ENCODE assay signal across 2 cellular contexts in genomic region chr17:43554857-43555256, GRCh38.
TF ChIP-seq lines count a peak whose summit lies in the region.

No MANE protein-coding gene starts in this region.

TF ChIP-seq in HEK293, 187 proteins besides CTCF, POLR2A, EP300 and RAD21 (continued from another document):
- TF ChIP-seq ELK4 (IDR thresholded peaks at IDR 0.05; ENCODE audit: borderline replicate concordance, low read depth, low read length) (no peak), WT1 (tag by site-specific recombination; IDR thresholded peaks at IDR 0.05) (peak; percentile 91), ZNF654 (tag by site-specific recombination; IDR thresholded peaks at IDR 0.05; ENCODE audit: low read depth) (no peak)
- TF ChIP-seq, protein P1, sequence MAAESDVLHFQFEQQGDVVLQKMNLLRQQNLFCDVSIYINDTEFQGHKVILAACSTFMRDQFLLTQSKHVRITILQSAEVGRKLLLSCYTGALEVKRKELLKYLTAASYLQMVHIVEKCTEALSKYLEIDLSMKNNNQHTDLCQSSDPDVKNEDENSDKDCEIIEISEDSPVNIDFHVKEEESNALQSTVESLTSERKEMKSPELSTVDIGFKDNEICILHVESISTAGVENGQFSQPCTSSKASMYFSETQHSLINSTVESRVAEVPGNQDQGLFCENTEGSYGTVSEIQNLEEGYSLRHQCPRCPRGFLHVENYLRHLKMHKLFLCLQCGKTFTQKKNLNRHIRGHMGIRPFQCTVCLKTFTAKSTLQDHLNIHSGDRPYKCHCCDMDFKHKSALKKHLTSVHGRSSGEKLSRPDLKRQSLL (tag by site-specific recombination; IDR thresholded peaks at IDR 0.05): no peak

TF ChIP-seq in K562, 482 proteins besides CTCF, POLR2A, EP300 and RAD21 (continued from another document):
- TF ChIP-seq, protein P2, sequence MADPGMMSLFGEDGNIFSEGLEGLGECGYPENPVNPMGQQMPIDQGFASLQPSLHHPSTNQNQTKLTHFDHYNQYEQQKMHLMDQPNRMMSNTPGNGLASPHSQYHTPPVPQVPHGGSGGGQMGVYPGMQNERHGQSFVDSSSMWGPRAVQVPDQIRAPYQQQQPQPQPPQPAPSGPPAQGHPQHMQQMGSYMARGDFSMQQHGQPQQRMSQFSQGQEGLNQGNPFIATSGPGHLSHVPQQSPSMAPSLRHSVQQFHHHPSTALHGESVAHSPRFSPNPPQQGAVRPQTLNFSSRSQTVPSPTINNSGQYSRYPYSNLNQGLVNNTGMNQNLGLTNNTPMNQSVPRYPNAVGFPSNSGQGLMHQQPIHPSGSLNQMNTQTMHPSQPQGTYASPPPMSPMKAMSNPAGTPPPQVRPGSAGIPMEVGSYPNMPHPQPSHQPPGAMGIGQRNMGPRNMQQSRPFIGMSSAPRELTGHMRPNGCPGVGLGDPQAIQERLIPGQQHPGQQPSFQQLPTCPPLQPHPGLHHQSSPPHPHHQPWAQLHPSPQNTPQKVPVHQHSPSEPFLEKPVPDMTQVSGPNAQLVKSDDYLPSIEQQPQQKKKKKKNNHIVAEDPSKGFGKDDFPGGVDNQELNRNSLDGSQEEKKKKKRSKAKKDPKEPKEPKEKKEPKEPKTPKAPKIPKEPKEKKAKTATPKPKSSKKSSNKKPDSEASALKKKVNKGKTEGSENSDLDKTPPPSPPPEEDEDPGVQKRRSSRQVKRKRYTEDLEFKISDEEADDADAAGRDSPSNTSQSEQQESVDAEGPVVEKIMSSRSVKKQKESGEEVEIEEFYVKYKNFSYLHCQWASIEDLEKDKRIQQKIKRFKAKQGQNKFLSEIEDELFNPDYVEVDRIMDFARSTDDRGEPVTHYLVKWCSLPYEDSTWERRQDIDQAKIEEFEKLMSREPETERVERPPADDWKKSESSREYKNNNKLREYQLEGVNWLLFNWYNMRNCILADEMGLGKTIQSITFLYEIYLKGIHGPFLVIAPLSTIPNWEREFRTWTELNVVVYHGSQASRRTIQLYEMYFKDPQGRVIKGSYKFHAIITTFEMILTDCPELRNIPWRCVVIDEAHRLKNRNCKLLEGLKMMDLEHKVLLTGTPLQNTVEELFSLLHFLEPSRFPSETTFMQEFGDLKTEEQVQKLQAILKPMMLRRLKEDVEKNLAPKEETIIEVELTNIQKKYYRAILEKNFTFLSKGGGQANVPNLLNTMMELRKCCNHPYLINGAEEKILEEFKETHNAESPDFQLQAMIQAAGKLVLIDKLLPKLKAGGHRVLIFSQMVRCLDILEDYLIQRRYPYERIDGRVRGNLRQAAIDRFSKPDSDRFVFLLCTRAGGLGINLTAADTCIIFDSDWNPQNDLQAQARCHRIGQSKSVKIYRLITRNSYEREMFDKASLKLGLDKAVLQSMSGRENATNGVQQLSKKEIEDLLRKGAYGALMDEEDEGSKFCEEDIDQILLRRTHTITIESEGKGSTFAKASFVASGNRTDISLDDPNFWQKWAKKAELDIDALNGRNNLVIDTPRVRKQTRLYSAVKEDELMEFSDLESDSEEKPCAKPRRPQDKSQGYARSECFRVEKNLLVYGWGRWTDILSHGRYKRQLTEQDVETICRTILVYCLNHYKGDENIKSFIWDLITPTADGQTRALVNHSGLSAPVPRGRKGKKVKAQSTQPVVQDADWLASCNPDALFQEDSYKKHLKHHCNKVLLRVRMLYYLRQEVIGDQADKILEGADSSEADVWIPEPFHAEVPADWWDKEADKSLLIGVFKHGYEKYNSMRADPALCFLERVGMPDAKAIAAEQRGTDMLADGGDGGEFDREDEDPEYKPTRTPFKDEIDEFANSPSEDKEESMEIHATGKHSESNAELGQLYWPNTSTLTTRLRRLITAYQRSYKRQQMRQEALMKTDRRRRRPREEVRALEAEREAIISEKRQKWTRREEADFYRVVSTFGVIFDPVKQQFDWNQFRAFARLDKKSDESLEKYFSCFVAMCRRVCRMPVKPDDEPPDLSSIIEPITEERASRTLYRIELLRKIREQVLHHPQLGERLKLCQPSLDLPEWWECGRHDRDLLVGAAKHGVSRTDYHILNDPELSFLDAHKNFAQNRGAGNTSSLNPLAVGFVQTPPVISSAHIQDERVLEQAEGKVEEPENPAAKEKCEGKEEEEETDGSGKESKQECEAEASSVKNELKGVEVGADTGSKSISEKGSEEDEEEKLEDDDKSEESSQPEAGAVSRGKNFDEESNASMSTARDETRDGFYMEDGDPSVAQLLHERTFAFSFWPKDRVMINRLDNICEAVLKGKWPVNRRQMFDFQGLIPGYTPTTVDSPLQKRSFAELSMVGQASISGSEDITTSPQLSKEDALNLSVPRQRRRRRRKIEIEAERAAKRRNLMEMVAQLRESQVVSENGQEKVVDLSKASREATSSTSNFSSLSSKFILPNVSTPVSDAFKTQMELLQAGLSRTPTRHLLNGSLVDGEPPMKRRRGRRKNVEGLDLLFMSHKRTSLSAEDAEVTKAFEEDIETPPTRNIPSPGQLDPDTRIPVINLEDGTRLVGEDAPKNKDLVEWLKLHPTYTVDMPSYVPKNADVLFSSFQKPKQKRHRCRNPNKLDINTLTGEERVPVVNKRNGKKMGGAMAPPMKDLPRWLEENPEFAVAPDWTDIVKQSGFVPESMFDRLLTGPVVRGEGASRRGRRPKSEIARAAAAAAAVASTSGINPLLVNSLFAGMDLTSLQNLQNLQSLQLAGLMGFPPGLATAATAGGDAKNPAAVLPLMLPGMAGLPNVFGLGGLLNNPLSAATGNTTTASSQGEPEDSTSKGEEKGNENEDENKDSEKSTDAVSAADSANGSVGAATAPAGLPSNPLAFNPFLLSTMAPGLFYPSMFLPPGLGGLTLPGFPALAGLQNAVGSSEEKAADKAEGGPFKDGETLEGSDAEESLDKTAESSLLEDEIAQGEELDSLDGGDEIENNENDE (IDR thresholded peaks at IDR 0.05; ENCODE audit: low read depth, low read length): no peak
- TF ChIP-seq SPI1 (IDR thresholded peaks at IDR 0.05; ENCODE audit: borderline replicate concordance, low read depth, low read length) (peak; percentile 70), ZNF354B (CRISPR knock-in tag; IDR thresholded peaks at IDR 0.05) (no peak)
